15 cellular contexts compared by ENCODE assay signal in the genomic region with DNA sequence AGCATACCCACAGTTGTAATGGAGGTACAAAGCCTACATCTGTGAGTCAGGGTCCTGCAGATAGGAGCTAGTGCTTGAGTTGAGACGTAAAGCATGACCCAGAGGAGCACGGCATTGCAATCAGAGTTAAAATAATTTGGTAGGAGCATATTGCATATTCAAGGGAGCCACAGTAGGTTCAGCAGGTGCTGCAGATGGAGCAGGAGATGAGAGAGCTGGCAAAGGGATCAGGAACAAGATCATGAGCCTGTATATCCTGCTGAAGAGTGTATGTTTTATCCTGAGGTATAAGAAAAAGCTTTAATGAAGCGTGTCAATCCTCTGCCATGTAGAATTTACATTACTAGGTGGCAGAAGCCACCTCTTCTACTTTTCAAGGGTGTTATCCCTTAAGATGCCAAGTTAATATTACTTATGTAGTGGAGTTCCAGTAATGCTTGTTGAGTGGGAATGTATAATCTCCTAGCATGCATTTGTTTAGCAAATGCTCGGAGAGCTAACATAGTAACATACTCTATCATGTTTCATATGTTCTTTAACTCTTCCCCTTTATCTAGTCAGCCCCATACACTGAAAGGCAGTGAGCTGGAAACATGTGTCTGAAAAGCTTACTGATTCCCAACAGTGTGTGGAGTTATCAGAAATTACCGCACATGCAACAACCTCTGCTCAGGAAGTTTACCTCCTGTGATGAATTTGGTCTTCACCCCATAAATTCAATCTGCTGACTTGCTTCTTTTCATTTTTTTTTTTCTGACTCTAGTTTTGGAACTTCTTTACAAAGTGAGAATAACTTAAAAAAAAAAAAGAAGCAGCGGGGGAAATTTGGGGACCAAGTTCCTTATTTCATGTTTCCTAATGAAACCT.
DNase-seq lines count a peak whose midpoint lies in the region; ATAC-seq and TF ChIP-seq lines count a peak whose summit lies in the region.
"Had no signal": no experiment of that assay in that cellular context is flagged by ENCODE, and none has a peak within 500 bp of the region (broad histone marks: within the 10 kb centered on the region; RNA-seq: fewer than 3 reads in every experiment).

No MANE protein-coding gene starts in this region.

- H3K9me3 ChIP-seq in CD8-positive, alpha-beta memory T cell (ENCODE audit: low read length), result no peaks in the 10 kb centered on the region
- no peaks in the 10 kb centered on the region for H3K9me3 ChIP-seq in left ventricle myocardium inferior (replicated peaks)
- H3K9me3 ChIP-seq: ascending aorta had no signal

- peak overlapping the region; percentile 79 for H3K27ac ChIP-seq in CD8-positive, alpha-beta memory T cell (ENCODE audit: low read depth, low read length)
- no peak overlapping the region for H3K27ac ChIP-seq in left ventricle myocardium inferior (replicated peaks)
- H3K27ac ChIP-seq: ascending aorta, neural progenitor cell had no signal

- H3K27ac Mint-ChIP-seq in CD8-positive, alpha-beta memory T cell, result no peak overlapping the region
- no peak overlapping the region for H3K27ac Mint-ChIP-seq in stimulated activated effector memory CD8-positive, alpha-beta T cell treated with anti-CD3 and anti-CD28 coated beads, Interleukin-12 subunit alpha, Interleukin-12 subunit beta, amount 100 ng/mL, for 72 hours
- H3K27ac Mint-ChIP-seq: neural progenitor cell, type B pancreatic cell had no signal

- peaks cover 0 to 4% of the 10 kb centered on the region in 2 donors for H3K27me3 Mint-ChIP-seq in CD8-positive, alpha-beta memory T cell

- DNase-seq in CD8-positive, alpha-beta memory T cell, result no peak
- peak; percentile 39 to 50 for DNase-seq in NCI-H526 (lab: John Stamatoyannopoulos, UW)
- no peak for DNase-seq in stimulated activated effector memory CD8-positive, alpha-beta T cell treated with anti-CD3 and anti-CD28 coated beads, Interleukin-12 subunit alpha, Interleukin-12 subunit beta, amount 100 ng/mL, for 72 hours (ENCODE audit: low spot score in 2 of 2)
- no peak for DNase-seq in left ventricle myocardium inferior
- DNase-seq in middle frontal gyrus (ENCODE audit: extremely low spot score, low spot score), result no peak
- DNase-seq in NCI-H2196 (lab: John Stamatoyannopoulos, UW; ENCODE audit: unreplicated experiment), result no peak
- DNase-seq: ACHN, kidney, NCI-H2171 had no signal

- H3K36me3 ChIP-seq in CD8-positive, alpha-beta memory T cell (ENCODE audit: insufficient read depth, low read length), result no peaks in the 10 kb centered on the region
- H3K36me3 ChIP-seq in left ventricle myocardium inferior, result no peaks in the 10 kb centered on the region
- H3K36me3 ChIP-seq: ascending aorta, neural progenitor cell had no signal

- H3K9me3 Mint-ChIP-seq in CD8-positive, alpha-beta memory T cell, result peaks cover 0 to 2% (median 0%) of the 10 kb centered on the region in 5 donors
- peaks cover 4% of the 10 kb centered on the region for H3K9me3 Mint-ChIP-seq in stimulated activated effector memory CD8-positive, alpha-beta T cell treated with anti-CD3 and anti-CD28 coated beads, Interleukin-12 subunit alpha, Interleukin-12 subunit beta, amount 100 ng/mL, for 72 hours
- H3K9me3 Mint-ChIP-seq: neural progenitor cell, type B pancreatic cell had no signal

- H3K27me3 ChIP-seq in CD8-positive, alpha-beta memory T cell (ENCODE audit: insufficient read depth, low read length, poor library complexity, severe bottlenecking), result no peaks in the 10 kb centered on the region
- no peaks in the 10 kb centered on the region for H3K27me3 ChIP-seq in left ventricle myocardium inferior (ENCODE audit: low read depth)
- H3K27me3 ChIP-seq: ascending aorta, neural progenitor cell had no signal

- intact Hi-C loops in left ventricle myocardium inferior (cut with micrococcal nuclease), result no loop called here

- CTCF ChIA-PET in CD8-positive, alpha-beta memory T cell (lab: Charles Lee), result no interaction called here

- no peaks in the 10 kb centered on the region for H3K4me1 Mint-ChIP-seq in CD8-positive, alpha-beta memory T cell
- no peaks in the 10 kb centered on the region for H3K4me1 Mint-ChIP-seq in stimulated activated effector memory CD8-positive, alpha-beta T cell treated with anti-CD3 and anti-CD28 coated beads, Interleukin-12 subunit alpha, Interleukin-12 subunit beta, amount 100 ng/mL, for 72 hours

- no peaks in the 10 kb centered on the region for H3K36me3 Mint-ChIP-seq in CD8-positive, alpha-beta memory T cell
- H3K36me3 Mint-ChIP-seq in stimulated activated effector memory CD8-positive, alpha-beta T cell treated with anti-CD3 and anti-CD28 coated beads, Interleukin-12 subunit alpha, Interleukin-12 subunit beta, amount 100 ng/mL, for 72 hours, result no peaks in the 10 kb centered on the region
- H3K36me3 Mint-ChIP-seq: type B pancreatic cell had no signal

- H3K4me3 ChIP-seq in CD8-positive, alpha-beta memory T cell (ENCODE audit: low read length), result no peak overlapping the region
- H3K4me3 ChIP-seq in left ventricle myocardium inferior, result no peak overlapping the region
- H3K4me3 ChIP-seq: ascending aorta, neural progenitor cell, smooth muscle cell had no signal

- no peaks in the 10 kb centered on the region for H3K4me1 ChIP-seq in CD8-positive, alpha-beta memory T cell (ENCODE audit: insufficient read depth, low read length)
- H3K4me1 ChIP-seq in left ventricle myocardium inferior, result no peaks in the 10 kb centered on the region
- H3K4me1 ChIP-seq: ascending aorta, neural progenitor cell had no signal

- POLR2A ChIA-PET in CD8-positive, alpha-beta memory T cell (lab: Charles Lee), result no interaction called here

- TF ChIP-seq CTCF in left ventricle myocardium inferior (IDR thresholded peaks at IDR 0.05; ENCODE audit: borderline replicate concordance), result no peak

- peak; percentile 45 for ATAC-seq in GM19452 (IDR thresholded peaks at IDR 0.05; ENCODE audit: unreplicated experiment)
- ATAC-seq in HG02885 (IDR thresholded peaks at IDR 0.05; ENCODE audit: poor library complexity, unreplicated experiment), result peak; percentile 34
- no peak for ATAC-seq in stimulated activated effector memory CD8-positive, alpha-beta T cell treated with anti-CD3 and anti-CD28 coated beads, Interleukin-12 subunit alpha, Interleukin-12 subunit beta, amount 100 ng/mL, for 72 hours

- H3K4me3 Mint-ChIP-seq in CD8-positive, alpha-beta memory T cell, result no peak overlapping the region
- no peak overlapping the region for H3K4me3 Mint-ChIP-seq in stimulated activated effector memory CD8-positive, alpha-beta T cell treated with anti-CD3 and anti-CD28 coated beads, Interleukin-12 subunit alpha, Interleukin-12 subunit beta, amount 100 ng/mL, for 72 hours
- H3K4me3 Mint-ChIP-seq: neural progenitor cell, type B pancreatic cell had no signal

Comparison
In these comparisons a context has a peak if more than half of its experiments do, and no peak if none do; other contexts are left out.
1. DNase-seq: peak in NCI-H526 (2 of 2); none in CD8-positive, alpha-beta memory T cell (0 of 5), stimulated activated effector memory CD8-positive, alpha-beta T cell treated with anti-CD3 and anti-CD28 coated beads, Interleukin-12 subunit alpha, Interleukin-12 subunit beta, amount 100 ng/mL, for 72 hours (0 of 2), left ventricle myocardium inferior (single experiment), middle frontal gyrus (single experiment) and NCI-H2196 (single experiment).